In the genomic region with DNA sequence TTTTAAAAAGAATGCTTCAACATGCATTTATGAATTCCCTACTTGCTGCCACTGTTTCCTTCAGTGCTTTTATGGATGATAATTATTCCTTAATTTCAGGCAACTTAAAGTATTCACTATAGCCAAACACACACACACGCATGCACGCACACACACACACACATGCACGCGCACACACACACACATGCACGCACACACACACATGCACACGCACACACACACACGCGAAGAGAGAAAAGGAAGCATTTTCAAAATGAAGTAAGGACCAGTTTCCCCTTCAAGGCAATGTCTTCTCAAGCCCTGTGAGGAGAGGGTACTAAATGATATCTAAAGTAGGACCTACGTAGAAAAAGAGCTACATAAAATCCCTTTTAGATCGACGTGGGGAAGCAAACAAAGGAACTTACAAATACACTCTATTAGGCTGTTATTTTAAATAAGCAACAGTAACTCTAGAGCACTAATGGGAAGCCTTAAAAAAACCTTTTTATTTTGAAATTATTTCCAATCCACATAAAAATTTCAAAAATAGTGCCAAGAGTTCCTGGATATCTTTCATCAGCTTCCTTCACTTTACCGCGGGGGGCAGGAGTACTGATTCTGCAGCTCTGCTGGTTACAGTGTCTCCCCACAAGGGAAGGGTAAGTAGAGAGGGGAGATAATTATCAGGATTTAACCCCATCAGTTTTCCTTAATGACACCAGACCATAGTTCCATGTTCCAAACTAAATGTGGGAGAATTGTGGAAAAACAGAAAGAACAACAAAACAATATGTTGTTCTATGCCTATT, we compare ENCODE assay signal across 1 cellular context.
TF ChIP-seq lines count a peak whose summit lies in the region.

No MANE protein-coding gene starts in this region.

TF ChIP-seq in K562, 482 proteins besides CTCF, POLR2A, EP300 and RAD21:
- no peak for TF ChIP-seq ZNF589 (CRISPR knock-in tag; IDR thresholded peaks at IDR 0.05; ENCODE audit: low read depth)
- peak; percentile 34 for TF ChIP-seq MEIS2 (IDR thresholded peaks at IDR 0.05; ENCODE audit: partially characterized antibody)
- TF ChIP-seq GTF2A2 (tag; IDR thresholded peaks at IDR 0.05), result no peak
- no peak for TF ChIP-seq BCL6 (CRISPR knock-in tag; IDR thresholded peaks at IDR 0.05)
- TF ChIP-seq SRF (CRISPR knock-in tag; IDR thresholded peaks at IDR 0.05), result no peak
- no peak for TF ChIP-seq NRF1 (conservative IDR thresholded peaks at IDR 0.05 in 1 of 2, IDR thresholded peaks at IDR 0.05 in 1 of 2)
- TF ChIP-seq, protein P1, sequence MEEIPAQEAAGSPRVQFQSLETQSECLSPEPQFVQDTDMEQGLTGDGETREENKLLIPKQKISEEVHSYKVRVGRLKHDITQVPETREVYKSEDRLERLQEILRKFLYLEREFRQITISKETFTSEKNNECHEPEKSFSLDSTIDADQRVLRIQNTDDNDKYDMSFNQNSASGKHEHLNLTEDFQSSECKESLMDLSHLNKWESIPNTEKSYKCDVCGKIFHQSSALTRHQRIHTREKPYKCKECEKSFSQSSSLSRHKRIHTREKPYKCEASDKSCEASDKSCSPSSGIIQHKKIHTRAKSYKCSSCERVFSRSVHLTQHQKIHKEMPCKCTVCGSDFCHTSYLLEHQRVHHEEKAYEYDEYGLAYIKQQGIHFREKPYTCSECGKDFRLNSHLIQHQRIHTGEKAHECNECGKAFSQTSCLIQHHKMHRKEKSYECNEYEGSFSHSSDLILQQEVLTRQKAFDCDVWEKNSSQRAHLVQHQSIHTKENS (CRISPR knock-in tag; IDR thresholded peaks at IDR 0.05), result no peak
- no peak for TF ChIP-seq SIX5 (IDR thresholded peaks at IDR 0.05; ENCODE audit: borderline replicate concordance in 1 of 2, insufficient read depth in 1 of 2, low read depth in 1 of 2, low read length in 2 of 2)
- TF ChIP-seq, protein P2, sequence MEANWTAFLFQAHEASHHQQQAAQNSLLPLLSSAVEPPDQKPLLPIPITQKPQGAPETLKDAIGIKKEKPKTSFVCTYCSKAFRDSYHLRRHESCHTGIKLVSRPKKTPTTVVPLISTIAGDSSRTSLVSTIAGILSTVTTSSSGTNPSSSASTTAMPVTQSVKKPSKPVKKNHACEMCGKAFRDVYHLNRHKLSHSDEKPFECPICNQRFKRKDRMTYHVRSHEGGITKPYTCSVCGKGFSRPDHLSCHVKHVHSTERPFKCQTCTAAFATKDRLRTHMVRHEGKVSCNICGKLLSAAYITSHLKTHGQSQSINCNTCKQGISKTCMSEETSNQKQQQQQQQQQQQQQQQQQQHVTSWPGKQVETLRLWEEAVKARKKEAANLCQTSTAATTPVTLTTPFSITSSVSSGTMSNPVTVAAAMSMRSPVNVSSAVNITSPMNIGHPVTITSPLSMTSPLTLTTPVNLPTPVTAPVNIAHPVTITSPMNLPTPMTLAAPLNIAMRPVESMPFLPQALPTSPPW (CRISPR knock-in tag; IDR thresholded peaks at IDR 0.05), result 0 out of 2 replicates have a peak, but pooled peaks have one; percentile 20
- TF ChIP-seq ZNF695 (CRISPR knock-in tag; IDR thresholded peaks at IDR 0.05), result no peak
- TF ChIP-seq NFRKB (IDR thresholded peaks at IDR 0.05; ENCODE audit: low read depth), result no peak
- no peak for TF ChIP-seq RBM34 (IDR thresholded peaks at IDR 0.05; ENCODE audit: borderline replicate concordance, insufficient read depth, low read length)
- TF ChIP-seq SNRNP70 (optimal IDR thresholded peaks at IDR 0.05; ENCODE audit: low read depth, low read length), result no peak
- 0 out of 2 replicates have a peak, but pooled peaks have one; percentile 36 for TF ChIP-seq GATA2 (CRISPR knock-in tag; IDR thresholded peaks at IDR 0.05)
